In the genomic region with DNA sequence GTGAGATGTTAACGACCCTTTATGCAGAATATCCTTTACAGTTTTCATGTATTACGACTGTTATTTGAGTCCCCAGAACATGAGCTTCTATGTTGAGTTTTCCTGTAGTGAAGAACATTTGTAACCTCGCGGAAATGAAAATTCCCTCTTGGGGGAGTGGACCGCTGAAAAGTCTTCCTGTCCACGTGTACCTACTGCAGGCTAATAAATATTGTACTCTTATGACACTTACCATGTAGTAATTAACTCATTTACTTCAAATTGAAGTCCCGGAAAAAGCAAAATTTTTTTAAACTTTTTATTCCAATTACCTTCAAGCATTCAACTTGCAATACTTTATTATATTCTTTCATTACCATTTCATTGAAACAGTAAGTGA, we compare ENCODE assay signal across 8 cellular contexts. TPM values are rescaled to one million over a fixed set of nuclear protein-coding genes. Genes with fewer than 3 reads are reported as not detected.
DNase-seq lines count a peak whose midpoint lies in the region; ATAC-seq and TF ChIP-seq lines count a peak whose summit lies in the region.

No MANE protein-coding gene starts in this region.

- TF ChIP-seq POLR2A in GM18505 (IDR thresholded peaks at IDR 0.05; ENCODE audit: borderline replicate concordance, extremely low read depth, insufficient read depth, insufficient read length): no peak

- CTCF ChIA-PET in BJ (lab: Yijun Ruan, JAX): interaction anchor here (0.5 to 1.7 kb wide), 3 partner anchors 20 to 1980 kb away, joined by 3 to 5 read pairs (median 4); partner anchors contain the start of gene CHAC2

- peak overlapping the region; percentile 70 for H3K27ac ChIP-seq in KMS-11

- peak overlapping the region; percentile 91 to 99 (median 96) for H3K27ac Mint-ChIP-seq in naive thymus-derived CD8-positive, alpha-beta T cell

- H3K4me3 ChIP-seq in BJ (ENCODE audit: low read depth, low read length) (peak overlapping the region; percentile 54), KMS-11 (IDR thresholded peaks at IDR 0.05; ENCODE audit: insufficient read depth, low read depth, low read length) (peak overlapping the region; percentile 58), choroid plexus epithelial cell (ENCODE audit: low read depth, low read length) (peak overlapping the region; percentile 89)

- peaks cover 0 to 6% (median 0%) of the 10 kb centered on the region in 3 donors for H3K36me3 Mint-ChIP-seq in naive thymus-derived CD8-positive, alpha-beta T cell

- ATAC-seq in naive thymus-derived CD8-positive, alpha-beta T cell: no peak
- ATAC-seq in GM18505 (IDR thresholded peaks at IDR 0.05; ENCODE audit: unreplicated experiment): no peak
- no peak for ATAC-seq in GM19023 (IDR thresholded peaks at IDR 0.05; ENCODE audit: unreplicated experiment)

- peak overlapping the region; percentile 83; the same call in 1 of the 2 replicates for H3K9ac ChIP-seq in KMS-11

- TF ChIP-seq CTCF in BJ (IDR thresholded peaks at IDR 0.05; ENCODE audit: insufficient read depth, low read depth, low read length) (no peak), KMS-11 (conservative IDR thresholded peaks at IDR 0.05; ENCODE audit: low read depth, low read length) (no peak), choroid plexus epithelial cell (conservative IDR thresholded peaks at IDR 0.05; ENCODE audit: low read depth, low read length) (no peak)

- peaks cover 48% of the 10 kb centered on the region for H3K4me1 ChIP-seq in KMS-11 (ENCODE audit: low read depth, poor library complexity, severe bottlenecking)

- peak overlapping the region; percentile 97 for H3K4me2 ChIP-seq in KMS-11

- POLR2A ChIA-PET in BJ (lab: Charles Lee): no interaction called here
- POLR2A ChIA-PET in naive thymus-derived CD8-positive, alpha-beta T cell (lab: Charles Lee): interaction anchor here (1.4 to 1.8 kb wide), 2 partner anchors 8 to 20 kb away, joined by 4 to 9 read pairs; partner anchors contain the start of gene CHAC2

- H3K9me3 Mint-ChIP-seq in naive thymus-derived CD8-positive, alpha-beta T cell: no peaks in the 10 kb centered on the region

- no peaks in the 10 kb centered on the region for H3K27me3 ChIP-seq in BJ (ENCODE audit: control insufficient read depth, insufficient read depth, low read length)
- no peaks in the 10 kb centered on the region for H3K27me3 ChIP-seq in KMS-11 (ENCODE audit: insufficient read depth, low read depth)

- peaks cover 81% of the 10 kb centered on the region for H3K79me2 ChIP-seq in KMS-11 (ENCODE audit: insufficient read depth, low read depth)

- no peaks in the 10 kb centered on the region for H3K36me3 ChIP-seq in BJ (ENCODE audit: control insufficient read depth, insufficient read depth, low read length)
- no peaks in the 10 kb centered on the region for H3K36me3 ChIP-seq in KMS-11 (ENCODE audit: insufficient read depth)

- H4K20me1 ChIP-seq in KMS-11 (ENCODE audit: insufficient read depth): no peaks in the 10 kb centered on the region

- peak overlapping the region; percentile 90 to 99 (median 96) for H3K4me3 Mint-ChIP-seq in naive thymus-derived CD8-positive, alpha-beta T cell

- no peaks in the 10 kb centered on the region for H3K27me3 Mint-ChIP-seq in naive thymus-derived CD8-positive, alpha-beta T cell

- DNase-seq in BJ (ENCODE audit: low read depth) (no peak), choroid plexus epithelial cell (ENCODE audit: low read depth) (peak; percentile 33), NCI-H128 (lab: John Stamatoyannopoulos, UW; ENCODE audit: unreplicated experiment) (no peak), GM19240 (ENCODE audit: insufficient read length, low spot score) (no peak)
- no peak for DNase-seq in naive thymus-derived CD8-positive, alpha-beta T cell

- H2AFZ ChIP-seq in KMS-11 (ENCODE audit: low read depth): peak overlapping the region; percentile 85

- peaks cover 19 to 69% (median 48%) of the 10 kb centered on the region in 4 donors for H3K4me1 Mint-ChIP-seq in naive thymus-derived CD8-positive, alpha-beta T cell

RNA-seq across cellular contexts. Expression of gene ERLEC1, which starts 1.1 kb away (rescaled TPM):
- 26.6 and 55.6 TPM in 2 replicates for polyA plus RNA-seq in BJ (2011; rRNA removed)
- polyA minus RNA-seq in BJ (2011; rRNA and poly(A)+ RNA removed): 10.8 and 11.9 TPM in 2 replicates
- total RNA-seq in naive thymus-derived CD8-positive, alpha-beta T cell: 10 to 100 TPM; 23.7 to 27.6 TPM
- 10 to 100 TPM; 24.7 to 32.5 (median 28.7) TPM for polyA plus RNA-seq in naive thymus-derived CD8-positive, alpha-beta T cell

RNA-seq across cellular contexts. Expression of gene ASB3, which starts 1.1 kb away (rescaled TPM):
- polyA plus RNA-seq in BJ (2011; rRNA removed): 10.9 and 22.5 TPM in 2 replicates
- 13.1 and 16.6 TPM in 2 replicates for polyA minus RNA-seq in BJ (2011; rRNA and poly(A)+ RNA removed)
- 10 to 100 TPM; 34.5 to 39.8 TPM for total RNA-seq in naive thymus-derived CD8-positive, alpha-beta T cell
- 10 to 100 TPM; 14.9 to 17.4 (median 16.4) TPM for polyA plus RNA-seq in naive thymus-derived CD8-positive, alpha-beta T cell

RNA-seq across cellular contexts. Expression of gene CHAC2, which starts 20.3 kb away (rescaled TPM):
- polyA plus RNA-seq in BJ (2011; rRNA removed): 0.98 and 2.0 TPM in 2 replicates
- polyA minus RNA-seq in BJ (2011; rRNA and poly(A)+ RNA removed): 0.41 and 0.57 TPM in 2 replicates
- 1 to 10 TPM; 1.5 to 2.3 TPM for total RNA-seq in naive thymus-derived CD8-positive, alpha-beta T cell
- 1 to 10 TPM; 4.0 to 5.4 (median 4.1) TPM for polyA plus RNA-seq in naive thymus-derived CD8-positive, alpha-beta T cell
